ENCODE assay signal across 11 cellular contexts in the genomic region with DNA sequence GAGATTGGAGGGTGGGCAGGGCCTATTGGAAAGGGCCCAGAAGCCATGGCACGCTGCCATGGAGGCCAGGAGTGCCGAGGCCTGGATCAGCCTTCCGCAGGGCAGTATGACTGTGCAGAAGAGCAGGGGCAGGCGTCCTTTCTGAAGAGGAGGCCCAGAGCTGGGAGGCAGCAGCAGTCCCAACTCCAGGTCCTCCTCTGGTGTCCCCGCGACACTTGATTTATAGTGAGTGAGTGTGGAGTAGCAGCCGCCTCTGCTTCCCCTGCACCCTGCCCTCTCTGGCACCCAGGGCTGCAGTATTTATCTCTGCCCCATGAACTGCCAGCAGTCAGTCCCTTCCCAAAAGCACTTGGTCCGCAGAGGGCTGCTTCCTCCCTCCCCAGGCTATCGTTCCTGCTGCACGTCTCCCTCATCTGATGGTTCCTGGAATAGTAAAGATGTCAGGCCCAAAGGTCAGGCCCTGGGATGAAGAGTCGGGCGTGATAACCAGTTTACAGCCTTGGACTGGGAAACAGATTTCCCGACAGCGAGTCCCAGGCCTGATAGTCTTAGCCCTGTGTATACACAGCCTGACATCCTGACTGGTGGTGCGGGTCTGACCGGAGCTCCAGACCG. TPM values are rescaled to one million over a fixed set of nuclear protein-coding genes. Genes with fewer than 3 reads are reported as not detected.
DNase-seq lines count a peak whose midpoint lies in the region; ATAC-seq and TF ChIP-seq lines count a peak whose summit lies in the region.
"Had no signal": no experiment of that assay in that cellular context is flagged by ENCODE, and none has a peak within 500 bp of the region (broad histone marks: within the 10 kb centered on the region; RNA-seq: fewer than 3 reads in every experiment).

No MANE protein-coding gene starts in this region.

- peaks cover 43% of the 10 kb centered on the region for H3K4me1 ChIP-seq in CD8-positive, alpha-beta T cell (ENCODE audit: insufficient read depth, low read length)
- peaks cover 61 to 75% of the 10 kb centered on the region in 2 experiments for H3K4me1 ChIP-seq in neutrophil (ENCODE audit: control insufficient read depth in 1 of 2, insufficient read depth in 1 of 2, low read depth in 1 of 2, low read length in 1 of 2)

- intact Hi-C loops in CD8-positive, alpha-beta T cell (cut with DNase I, micrococcal nuclease): no loop called here
- intact Hi-C loops in left cardiac atrium (cut with DNase I): no loop called here

- no peak for TF ChIP-seq CTCF in CD8-positive, alpha-beta T cell (IDR thresholded peaks at IDR 0.05)
- no peak for TF ChIP-seq CTCF in VCaP (conservative IDR thresholded peaks at IDR 0.05)
- TF ChIP-seq CTCF in neutrophil (IDR thresholded peaks at IDR 0.05): no peak
- no peak for TF ChIP-seq CTCF in GM10248 (IDR thresholded peaks at IDR 0.05; ENCODE audit: control extremely low read depth, extremely low read depth, low read depth, missing control alignments)

- CTCF ChIA-PET in CD8-positive, alpha-beta T cell (lab: Charles Lee): interaction anchor here (0.6 to 2.4 kb wide), 5 partner anchors 9 to 149 kb away, joined by 3 to 14 read pairs (median 3); no protein-coding TSS in a partner anchor
- CTCF ChIA-PET in GM10248 (lab: Yijun Ruan, JAX): interaction anchor here (1.1 to 3.5 kb wide), 5 partner anchors 10 to 326 kb away, joined by 3 to 24 read pairs (median 3); no protein-coding TSS in a partner anchor

- no peak overlapping the region for H3K27ac ChIP-seq in CD8-positive, alpha-beta T cell (ENCODE audit: low read depth, low read length)
- H3K27ac ChIP-seq in VCaP (peak overlapping the region; percentile 63), neutrophil (peak overlapping the region; percentile 94)
- H3K27ac ChIP-seq: prostate gland had no signal

- no peak overlapping the region for H3K4me3 Mint-ChIP-seq in CD8-positive, alpha-beta T cell

- H3K27me3 ChIP-seq in CD8-positive, alpha-beta T cell (ENCODE audit: insufficient read depth, low read length): no peaks in the 10 kb centered on the region
- H3K27me3 ChIP-seq in neutrophil: no peaks in the 10 kb centered on the region

- peak overlapping the region; percentile 77 for H3K27ac Mint-ChIP-seq in CD8-positive, alpha-beta T cell

- H3K9me3 Mint-ChIP-seq in CD8-positive, alpha-beta T cell: no peaks in the 10 kb centered on the region

- no peak for ATAC-seq in CD8-positive, alpha-beta T cell
- ATAC-seq in left cardiac atrium: peak; percentile 19 to 51
- ATAC-seq in HG03139 (IDR thresholded peaks at IDR 0.05; ENCODE audit: unreplicated experiment): no peak
- no peak for ATAC-seq in GM21737 (IDR thresholded peaks at IDR 0.05; ENCODE audit: unreplicated experiment)

- DNase-seq in CD8-positive, alpha-beta T cell: no peak
- DNase-seq in left cardiac atrium (peak; percentile 64), GM10248 (ENCODE audit: extremely low spot score) (no peak), NCI-H2171 (lab: John Stamatoyannopoulos, UW) (no peak)
- DNase-seq: amniotic stem cell, NCI-H2029 had no signal

- no peaks in the 10 kb centered on the region for H3K27me3 Mint-ChIP-seq in CD8-positive, alpha-beta T cell (ENCODE audit: low read depth)

- H3K9me3 ChIP-seq in CD8-positive, alpha-beta T cell (ENCODE audit: low read length): no peaks in the 10 kb centered on the region
- H3K9me3 ChIP-seq in neutrophil: no peaks in the 10 kb centered on the region
- H3K9me3 ChIP-seq: prostate gland had no signal

- H3K36me3 ChIP-seq in CD8-positive, alpha-beta T cell (ENCODE audit: insufficient read depth, low read length): peaks cover 12% of the 10 kb centered on the region
- H3K36me3 ChIP-seq in neutrophil: peaks cover 41% of the 10 kb centered on the region
- H3K36me3 ChIP-seq: prostate gland had no signal

- H3K4me1 Mint-ChIP-seq in CD8-positive, alpha-beta T cell (ENCODE audit: low read depth): peaks cover 61% of the 10 kb centered on the region

- H3K4me3 ChIP-seq in CD8-positive, alpha-beta T cell (ENCODE audit: low read depth, low read length): no peak overlapping the region
- H3K4me3 ChIP-seq in neutrophil (ENCODE audit: low read depth in 1 of 2, low read length in 1 of 2): peak overlapping the region in 1 of 2 experiments; percentile 70
- H3K4me3 ChIP-seq: prostate gland had no signal

- H3K36me3 Mint-ChIP-seq in CD8-positive, alpha-beta T cell: peaks cover 37% of the 10 kb centered on the region

- POLR2A ChIA-PET in CD8-positive, alpha-beta T cell (lab: Charles Lee): no interaction called here
- POLR2A ChIA-PET in GM10248 (lab: Yijun Ruan, JAX): interaction anchor here (0.8 kb wide), 1 partner anchor 10 kb away, joined by 4 read pairs; no protein-coding TSS in a partner anchor

RNA-seq across cellular contexts. Expression of gene PGS1, which starts 32.9 kb away (rescaled TPM):
- total RNA-seq in CD8-positive, alpha-beta T cell: 10 to 100 TPM; 34.6 to 36.3 TPM
- 10 to 100 TPM; 17.7 to 24.3 TPM for total RNA-seq in left cardiac atrium

RNA-seq across cellular contexts. Expression of gene SOCS3, which starts 51.5 kb away (rescaled TPM):
- total RNA-seq in CD8-positive, alpha-beta T cell: 100 to 1,000 TPM; 279 to 283 TPM
- total RNA-seq in left cardiac atrium: 10 to 100 TPM; 15.1 to 78.1 TPM

Comparison
In these comparisons a context has a peak if more than half of its experiments do, and no peak if none do; other contexts are left out.
1. ATAC-seq: peak in left cardiac atrium (2 of 2); none in CD8-positive, alpha-beta T cell (single experiment), HG03139 (single experiment) and GM21737 (single experiment).